In genomic region chr17:40063034-40063765, GRCh38 we compare ENCODE assay signal across 8 cellular contexts. TPM values are rescaled to one million over a fixed set of nuclear protein-coding genes. Genes with fewer than 3 reads are reported as not detected.
DNase-seq lines count a peak whose midpoint lies in the region; ATAC-seq and TF ChIP-seq lines count a peak whose summit lies in the region.

No MANE protein-coding gene starts in this region.

- no peaks in the 10 kb centered on the region for H3K9me3 ChIP-seq in A673 (ENCODE audit: low read depth, low read length, poor library complexity, severe bottlenecking)
- no peaks in the 10 kb centered on the region for H3K9me3 ChIP-seq in HUES48 (ENCODE audit: control insufficient read depth, insufficient read depth, low read length)

- H3K4me3 ChIP-seq in A673 (ENCODE audit: low read depth, low read length, poor library complexity, severe bottlenecking) (peak overlapping the region; percentile 80), HUES48 (ENCODE audit: low read depth, low read length) (peak overlapping the region; percentile 84), epithelial cell of esophagus (ENCODE audit: low read length) (peak overlapping the region; percentile 80)

- POLR2A ChIA-PET in A673 (lab: Charles Lee; ENCODE audit: low non-redundant PET), result no interaction called here

- TF ChIP-seq CTCF in A673 (conservative IDR thresholded peaks at IDR 0.05; ENCODE audit: low read depth, low read length) (no peak), epithelial cell of esophagus (IDR thresholded peaks at IDR 0.05; ENCODE audit: insufficient read depth, low read depth, low read length, missing control alignments) (no peak)

- DNase-seq in A673 (ENCODE audit: low spot score) (no peak), UCSD-AML1 (lab: John Stamatoyannopoulos, UW; ENCODE audit: unreplicated experiment) (peak; percentile 71), epithelial cell of esophagus (ENCODE audit: low read depth) (peak; percentile 31), myocyte (ENCODE audit: low read depth) (peak; percentile 45), NCI-H510A treated with DMSO at 0.1 percent for 48 hours (lab: John Stamatoyannopoulos, UW) (no peak)

- no peaks in the 10 kb centered on the region for H3K27me3 ChIP-seq in A673 (replicated peaks; ENCODE audit: insufficient read depth, low read depth, low read length, poor library complexity)
- H3K27me3 ChIP-seq in HUES48 (ENCODE audit: control insufficient read depth, insufficient read depth, low read length), result peaks cover 15% of the 10 kb centered on the region

- H3K4me1 ChIP-seq in A673 (ENCODE audit: insufficient read depth, low read length, poor library complexity, severe bottlenecking), result peaks cover 11% of the 10 kb centered on the region
- H3K4me1 ChIP-seq in HUES48 (ENCODE audit: control insufficient read depth, insufficient read depth, low read length), result peaks cover 35% of the 10 kb centered on the region

- ATAC-seq in GM18868 (IDR thresholded peaks at IDR 0.05; ENCODE audit: unreplicated experiment), result peak; percentile 40
- ATAC-seq in HG03565 (IDR thresholded peaks at IDR 0.05; ENCODE audit: unreplicated experiment), result no peak

- H3K27ac ChIP-seq in A673 (ENCODE audit: low read depth, low read length, poor library complexity, severe bottlenecking) (peak overlapping the region; percentile 74), HUES48 (ENCODE audit: low read depth, low read length) (peak overlapping the region; percentile 69)

- peak overlapping the region; percentile 69 for H3K9ac ChIP-seq in HUES48 (ENCODE audit: low read depth, low read length)

- BruUV-seq in A673 (replicated peaks; lab: Mats Ljungman, UMichigan), result no TSS peak

- CTCF ChIA-PET in A673 (lab: Charles Lee), result interaction anchor here (1.3 kb wide), 1 partner anchor 12 kb away, joined by 4 read pairs; no protein-coding TSS in a partner anchor

- no peaks in the 10 kb centered on the region for H3K36me3 ChIP-seq in A673 (ENCODE audit: insufficient read depth, low read length, poor library complexity, severe bottlenecking)
- H3K36me3 ChIP-seq in HUES48 (ENCODE audit: control insufficient read depth, insufficient read depth, low read length), result no peaks in the 10 kb centered on the region

- intact Hi-C loops in A673 (cut with micrococcal nuclease; ENCODE audit: unreplicated experiment), result no loop called here

RNA-seq across cellular contexts. Expression of gene THRA, which starts 0.4 kb away (rescaled TPM):
- total RNA-seq in A673 (2021) (14.5 and 18.7 TPM in 2 replicates), myocyte (52.5 and 61.1 TPM in 2 replicates)
- 38.9 TPM for polyA plus RNA-seq in myocyte (2012)

RNA-seq across cellular contexts. Expression of gene MED24, which starts 9.0 kb away (rescaled TPM):
- total RNA-seq in A673 (2021) (48.7 and 50.7 TPM in 2 replicates), myocyte (88.7 and 90.0 TPM in 2 replicates)
- 61.5 TPM for polyA plus RNA-seq in myocyte (2012)

RNA-seq across cellular contexts. Expression of gene NR1D1, which starts 37.2 kb away (rescaled TPM):
- total RNA-seq in A673 (2021) (1.9 and 2.6 TPM in 2 replicates), myocyte (9.5 and 10.8 TPM in 2 replicates)
- 12.4 TPM for polyA plus RNA-seq in myocyte (2012)

RNA-seq across cellular contexts. Expression of gene CSF3, which starts 48.0 kb away (rescaled TPM):
- total RNA-seq in A673 (2021) (not detected in 2 replicates), myocyte (0.10 and 0.11 TPM in 2 replicates)
- polyA plus RNA-seq in myocyte (2012), result not detected

RNA-seq across cellular contexts. Expression of gene MSL1, which starts 58.6 kb away (rescaled TPM):
- total RNA-seq in A673 (2021) (56.9 and 59.9 TPM in 2 replicates), myocyte (104 and 111 TPM in 2 replicates)
- 60.2 TPM for polyA plus RNA-seq in myocyte (2012)

Comparison
In these comparisons a context has a peak if more than half of its experiments do, and no peak if none do; other contexts are left out.
1. DNase-seq: peak in UCSD-AML1 (single experiment), epithelial cell of esophagus (single experiment) and myocyte (single experiment); none in A673 (single experiment) and NCI-H510A treated with DMSO at 0.1 percent for 48 hours (single experiment).
2. Peak in every context shown above with its lines, with median percentiles within 50 percentile points of each other: H3K4me3 ChIP-seq.